In the genomic region with DNA sequence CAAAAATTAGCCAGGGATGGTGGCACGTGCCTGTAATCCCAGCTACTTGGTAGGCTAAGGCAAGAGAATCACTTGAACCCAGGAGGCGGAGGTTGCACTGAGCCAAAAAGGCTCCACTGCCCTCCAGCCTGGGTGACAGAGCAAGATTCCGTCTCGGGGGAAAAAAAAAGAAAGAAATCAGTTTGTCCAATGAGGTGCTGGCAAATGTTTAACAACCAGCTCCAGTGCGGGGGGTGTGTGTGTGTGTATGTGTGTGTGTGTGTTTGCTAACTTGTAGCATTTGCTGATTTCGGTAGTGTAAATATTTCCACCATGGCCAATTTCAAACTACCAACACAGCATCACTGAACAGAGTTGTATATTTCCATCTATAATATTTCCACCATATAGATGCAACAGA, we compare ENCODE assay signal across 17 cellular contexts.
"Had no signal": no experiment of that assay in that cellular context is flagged by ENCODE, and none has a peak within 500 bp of the region (broad histone marks: within the 10 kb centered on the region; RNA-seq: fewer than 3 reads in every experiment).

No MANE protein-coding gene starts in this region.

- H3K9me3 Mint-ChIP-seq: activated CD4-positive, alpha-beta T cell treated with anti-CD3 and anti-CD28 coated beads, Interleukin-2, amount 10 ng/mL, durations not matched to agents 24 days and 14 days; activated naive CD8-positive, alpha-beta T cell treated with anti-CD3 and anti-CD28 coated beads for 36 hours; natural killer cell; stimulated activated naive B cell treated with anti-CD40 and anti-IgM and Interleukin-4, amounts not matched to agents 10 μg/mL and 1 μg/mL and 100 μg/mL, for 72 hours had no signal

- H3K9me3 ChIP-seq: esophagus squamous epithelium, tibial artery, vagina had no signal

- H3K27me3 Mint-ChIP-seq: activated naive CD8-positive, alpha-beta T cell treated with anti-CD3 and anti-CD28 coated beads for 36 hours; brain had no signal

- DNase-seq: activated CD4-positive, alpha-beta T cell treated with anti-CD3 and anti-CD28 coated beads, Interleukin-2, amount 10 ng/mL, durations not matched to agents 24 days and 14 days; activated CD4-positive, CD25-positive, alpha-beta regulatory T cell; activated CD8-positive, alpha-beta memory T cell treated with anti-CD3 and anti-CD28 coated beads for 24 hours; activated gamma-delta T cell treated with Interleukin-2 at 50 U/mL for 16 hours; activated naive CD8-positive, alpha-beta T cell treated with anti-CD3 and anti-CD28 coated beads for 36 hours; amygdala; effector CD8-positive, alpha-beta T cell; esophagus squamous epithelium; kidney glomerular epithelial cell; natural killer cell; nucleus accumbens; stimulated activated CD4-positive, alpha-beta T cell treated with anti-CD3 and anti-CD28 coated beads, Interleukin-2, amount 100 ng/mL, for 48 hours; stimulated activated naive B cell treated with anti-CD40 and anti-IgM and Interleukin-4, amounts not matched to agents 10 μg/mL and 1 μg/mL and 100 μg/mL, for 72 hours; T-helper 2 cell; tibial artery had no signal

- H3K36me3 Mint-ChIP-seq: activated naive CD8-positive, alpha-beta T cell treated with anti-CD3 and anti-CD28 coated beads for 36 hours; brain; natural killer cell had no signal

- H3K27me3 ChIP-seq: tibial artery, vagina had no signal

- H3K36me3 ChIP-seq: esophagus squamous epithelium, tibial artery, vagina had no signal

- ATAC-seq: natural killer cell; stimulated activated naive B cell treated with anti-CD40 and anti-IgM and Interleukin-4, amounts not matched to agents 10 μg/mL and 1 μg/mL and 100 μg/mL, for 72 hours had no signal

- H3K27ac Mint-ChIP-seq: activated CD4-positive, alpha-beta T cell treated with anti-CD3 and anti-CD28 coated beads, Interleukin-2, amount 10 ng/mL, durations not matched to agents 24 days and 14 days; activated naive CD8-positive, alpha-beta T cell treated with anti-CD3 and anti-CD28 coated beads for 36 hours; natural killer cell; stimulated activated naive B cell treated with anti-CD40 and anti-IgM and Interleukin-4, amounts not matched to agents 10 μg/mL and 1 μg/mL and 100 μg/mL, for 72 hours had no signal

- H3K4me3 Mint-ChIP-seq: activated CD4-positive, alpha-beta T cell treated with anti-CD3 and anti-CD28 coated beads, Interleukin-2, amount 10 ng/mL, durations not matched to agents 24 days and 14 days; activated naive CD8-positive, alpha-beta T cell treated with anti-CD3 and anti-CD28 coated beads for 36 hours; brain; natural killer cell; stimulated activated naive B cell treated with anti-CD40 and anti-IgM and Interleukin-4, amounts not matched to agents 10 μg/mL and 1 μg/mL and 100 μg/mL, for 72 hours had no signal

- H3K4me1 Mint-ChIP-seq: activated CD4-positive, alpha-beta T cell treated with anti-CD3 and anti-CD28 coated beads, Interleukin-2, amount 10 ng/mL, durations not matched to agents 24 days and 14 days; activated naive CD8-positive, alpha-beta T cell treated with anti-CD3 and anti-CD28 coated beads for 36 hours; natural killer cell had no signal

- H3K27ac ChIP-seq: esophagus squamous epithelium, vagina had no signal

- H3K4me3 ChIP-seq: esophagus squamous epithelium, tibial artery, vagina had no signal
